13 cellular contexts compared by ENCODE assay signal in the genomic region with DNA sequence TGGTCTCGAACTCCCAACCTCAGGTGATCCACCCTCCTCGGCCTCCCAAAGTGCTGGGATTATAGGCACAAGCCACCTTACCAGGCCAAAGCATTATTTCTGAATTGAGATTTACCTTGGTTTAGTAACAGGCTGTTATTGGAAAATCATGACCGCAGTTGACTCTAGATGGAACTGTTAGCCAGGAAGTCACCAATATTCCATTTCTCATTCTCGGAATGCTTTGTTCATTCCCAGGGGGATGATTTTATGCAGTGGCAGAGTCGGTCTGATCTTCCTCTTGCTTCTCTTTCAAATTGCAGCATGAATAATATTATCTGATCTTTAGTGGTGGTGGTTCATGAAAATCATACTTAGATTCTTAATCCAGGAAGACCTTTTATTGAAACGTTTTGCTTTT.
A peak's percentile ranks its signal among the peaks of the same experiment; 100 is the strongest.
DNase-seq lines count a peak whose midpoint lies in the region; ATAC-seq, FAIRE-seq and TF ChIP-seq lines count a peak whose summit lies in the region.
"Had no signal": no experiment of that assay in that cellular context is flagged by ENCODE, and none has a peak within 500 bp of the region (broad histone marks: within the 10 kb centered on the region; RNA-seq: fewer than 3 reads in every experiment).

No MANE protein-coding gene starts in this region.

- H4K5ac ChIP-seq in mesendoderm (ENCODE audit: low read length): no peak overlapping the region

- no peaks in the 10 kb centered on the region for H3K9me3 Mint-ChIP-seq in astrocyte (ENCODE audit: unreplicated experiment)
- H3K9me3 Mint-ChIP-seq: activated T-cell treated with anti-CD3 and anti-CD28 coated beads, Interleukin-2, amount 50 U/mL, for 24 hours had no signal

- ATAC-seq in HCT116: no peak
- no peak for ATAC-seq in HG03378 (IDR thresholded peaks at IDR 0.05; ENCODE audit: unreplicated experiment)
- ATAC-seq: body of pancreas; CD8-positive, alpha-beta T cell had no signal

- TF ChIP-seq CTCF in HCT116 (IDR thresholded peaks at IDR 0.05 in 2 of 3, conservative IDR thresholded peaks at IDR 0.05 in 1 of 3; ENCODE audit: borderline replicate concordance in 1 of 3, insufficient read depth in 1 of 3, low read depth in 2 of 3, low read length in 2 of 3) (no peak), astrocyte (IDR thresholded peaks at IDR 0.05; ENCODE audit: insufficient read depth, low read depth, low read length) (peak; percentile 17)

- RAD21 ChIA-PET in HCT116 (lab: Charles Lee; ENCODE audit: low non-redundant PET in 1 of 2, low total read pairs in 2 of 2, uncharacterized antibody in 2 of 2, unreplicated experiment in 2 of 2): no interaction called here

- intact Hi-C loops in HCT116 (cut with micrococcal nuclease): loop anchor here (2.0 kb wide), 1 partner anchor 372 kb away; no protein-coding TSS in a partner anchor

- H2BK15ac ChIP-seq in mesendoderm (replicated peaks; ENCODE audit: low read depth): no peak overlapping the region

- no peak overlapping the region for H3K18ac ChIP-seq in mesendoderm (ENCODE audit: low read length)

- no peaks in the 10 kb centered on the region for H3K27me3 ChIP-seq in ACC112 (ENCODE audit: insufficient read depth, low read length)
- no peaks in the 10 kb centered on the region for H3K27me3 ChIP-seq in HCT116 (ENCODE audit: insufficient read depth, low read length)
- no peaks in the 10 kb centered on the region for H3K27me3 ChIP-seq in astrocyte (ENCODE audit: insufficient read depth, low read length)
- H3K27me3 ChIP-seq in mesendoderm (ENCODE audit: insufficient read depth, low read length, poor library complexity): no peaks in the 10 kb centered on the region
- H3K27me3 ChIP-seq: body of pancreas had no signal

- no peaks in the 10 kb centered on the region for H3K79me1 ChIP-seq in mesendoderm (ENCODE audit: low read length)

- H3K27ac ChIP-seq in ACC112 (ENCODE audit: low read depth, low read length) (no peak overlapping the region), HCT116 (ENCODE audit: low read depth, low read length) (no peak overlapping the region), astrocyte (ENCODE audit: low read depth, low read length) (no peak overlapping the region), mesendoderm (ENCODE audit: low read depth, low read length) (no peak overlapping the region)
- H3K27ac ChIP-seq: body of pancreas, WERI-Rb-1 had no signal

- no peaks in the 10 kb centered on the region for H3K9me2 ChIP-seq in HCT116 (ENCODE audit: insufficient read depth)

- no peak overlapping the region for H4K8ac ChIP-seq in mesendoderm (ENCODE audit: low read depth, low read length)

- H3K27ac Mint-ChIP-seq in astrocyte (ENCODE audit: unreplicated experiment): no peak overlapping the region
- H3K27ac Mint-ChIP-seq: activated T-cell treated with anti-CD3 and anti-CD28 coated beads, Interleukin-2, amount 50 U/mL, for 24 hours; CD8-positive, alpha-beta T cell had no signal

- POLR2A ChIA-PET in HCT116 (lab: Charles Lee): no interaction called here

- H3K4me3 Mint-ChIP-seq in astrocyte (ENCODE audit: unreplicated experiment): no peak overlapping the region
- H3K4me3 Mint-ChIP-seq: activated T-cell treated with anti-CD3 and anti-CD28 coated beads, Interleukin-2, amount 50 U/mL, for 24 hours; CD8-positive, alpha-beta T cell had no signal

- H3K4me3 ChIP-seq in ACC112 (ENCODE audit: low read depth, low read length): peak overlapping the region; percentile 62
- no peak overlapping the region for H3K4me3 ChIP-seq in HCT116 (replicated peaks in 1 of 2; ENCODE audit: low read depth in 1 of 2, low read length in 2 of 2)
- no peak overlapping the region for H3K4me3 ChIP-seq in astrocyte (ENCODE audit: insufficient read depth, low read depth, low read length)
- H3K4me3 ChIP-seq in mesendoderm (ENCODE audit: low read length): no peak overlapping the region
- H3K4me3 ChIP-seq: body of pancreas had no signal

- H2BK5ac ChIP-seq in mesendoderm (ENCODE audit: low read length): no peak overlapping the region

- H3K36me3 ChIP-seq in ACC112 (ENCODE audit: insufficient read depth, low read length) (no peaks in the 10 kb centered on the region; the same call in 1 of the 2 replicates), HCT116 (ENCODE audit: control insufficient read depth in 1 of 2, insufficient read depth in 2 of 2, low read length in 2 of 2) (no peaks in the 10 kb centered on the region), astrocyte (ENCODE audit: insufficient read depth, low read length) (no peaks in the 10 kb centered on the region), mesendoderm (ENCODE audit: control insufficient read depth, insufficient read depth, low read length) (no peaks in the 10 kb centered on the region)
- H3K36me3 ChIP-seq: WERI-Rb-1 had no signal

- H3K9me3 ChIP-seq in HCT116 (ENCODE audit: control insufficient read depth in 1 of 2, insufficient read depth in 1 of 2, low read depth in 1 of 2, low read length in 2 of 2) (peaks cover 0 to 4% of the 10 kb centered on the region in 2 experiments; a peak in 1 of 4 replicates), astrocyte (ENCODE audit: insufficient read depth, low read depth, low read length) (no peaks in the 10 kb centered on the region)
- H3K9me3 ChIP-seq: body of pancreas had no signal

- FAIRE-seq in astrocyte (lab: Jason Lieb, UNC): no peak
- FAIRE-seq: frontal cortex had no signal

- H4K20me1 ChIP-seq in HCT116 (ENCODE audit: insufficient read depth) (no peaks in the 10 kb centered on the region), astrocyte (ENCODE audit: insufficient read depth, low read length) (no peaks in the 10 kb centered on the region)

- no peak overlapping the region for H3K23ac ChIP-seq in mesendoderm (ENCODE audit: low read length)

- DNase-seq in HCT116 (ENCODE audit: low read depth, low spot score) (no peak), astrocyte (ENCODE audit: low read depth) (peak; percentile 20), iris pigment epithelial cell (ENCODE audit: low read depth) (peak; percentile 39), germinal center (ENCODE audit: low spot score) (no peak), mesendoderm (no peak), NCI-H187 (lab: John Stamatoyannopoulos, UW) (no peak)
- DNase-seq: activated T-cell treated with anti-CD3 and anti-CD28 coated beads, Interleukin-2, amount 50 U/mL, for 24 hours; body of pancreas; CD8-positive, alpha-beta T cell; WERI-Rb-1 had no signal

- no peaks in the 10 kb centered on the region for H3K4me1 Mint-ChIP-seq in astrocyte (ENCODE audit: low read depth, unreplicated experiment)

- H2AK5ac ChIP-seq in mesendoderm (ENCODE audit: low read length): no peak overlapping the region

- CTCF ChIA-PET in HCT116 (lab: Charles Lee): no interaction called here

- TF ChIP-seq POLR2A in HCT116 (IDR thresholded peaks at IDR 0.05; ENCODE audit: borderline replicate concordance, extremely low read depth, insufficient read depth, insufficient read length): no peak

- H3K4me2 ChIP-seq in HCT116 (ENCODE audit: low read length) (no peak overlapping the region), astrocyte (ENCODE audit: low read length) (peak overlapping the region; percentile 19), mesendoderm (ENCODE audit: low read length) (no peak overlapping the region)

- WGBS in mesendoderm (ENCODE audit: extremely low coverage, insufficient coverage, low lambda C conversion rate): no CpG with 5 or more reads among the region's 6 CpGs

- H3K27me3 Mint-ChIP-seq in astrocyte (ENCODE audit: low read depth, unreplicated experiment): no peaks in the 10 kb centered on the region
- H3K27me3 Mint-ChIP-seq: activated T-cell treated with anti-CD3 and anti-CD28 coated beads, Interleukin-2, amount 50 U/mL, for 24 hours had no signal

- H3K56ac ChIP-seq in mesendoderm (ENCODE audit: low read length): no peak overlapping the region

- peaks cover 13% of the 10 kb centered on the region for H3K4me1 ChIP-seq in ACC112 (ENCODE audit: control insufficient read depth, insufficient read depth, low read length, unreplicated experiment)
- H3K4me1 ChIP-seq in HCT116 (ENCODE audit: control insufficient read depth in 1 of 2, insufficient read depth in 2 of 2, low read length in 2 of 2): no peaks in the 10 kb centered on the region
- H3K4me1 ChIP-seq in astrocyte (ENCODE audit: insufficient read depth, low read length): no peaks in the 10 kb centered on the region
- no peaks in the 10 kb centered on the region for H3K4me1 ChIP-seq in mesendoderm (ENCODE audit: control insufficient read depth, low read depth, low read length)
- H3K4me1 ChIP-seq: body of pancreas had no signal

- no peak overlapping the region for H2BK120ac ChIP-seq in mesendoderm (ENCODE audit: low read depth, low read length)

- no TSS peak for BruUV-seq in HCT116 (replicated peaks; lab: Mats Ljungman, UMichigan)

- H3K79me2 ChIP-seq in ACC112 (ENCODE audit: control insufficient read depth, insufficient read depth, low read length, unreplicated experiment) (no peaks in the 10 kb centered on the region), HCT116 (ENCODE audit: insufficient read depth, low read length) (no peaks in the 10 kb centered on the region), astrocyte (ENCODE audit: insufficient read depth, low read length) (no peaks in the 10 kb centered on the region), mesendoderm (ENCODE audit: control insufficient read depth, insufficient read depth, low read length) (no peaks in the 10 kb centered on the region)

- peaks cover 2% of the 10 kb centered on the region for H3K36me3 Mint-ChIP-seq in astrocyte (ENCODE audit: low read depth, unreplicated experiment)
- H3K36me3 Mint-ChIP-seq: CD8-positive, alpha-beta T cell had no signal

- H3K4ac ChIP-seq in mesendoderm (ENCODE audit: low read depth, low read length): no peak overlapping the region

- TF ChIP-seq RAD21 in HCT116 (IDR thresholded peaks at IDR 0.05; ENCODE audit: low read depth): peak; percentile 10; the same call in 1 of the 2 replicates

- H2AFZ ChIP-seq in ACC112 (ENCODE audit: low read length, unreplicated experiment): peak overlapping the region; percentile 61
- no peak overlapping the region for H2AFZ ChIP-seq in HCT116 (ENCODE audit: low read depth, low read length, poor library complexity, severe bottlenecking)
- H2AFZ ChIP-seq in astrocyte (ENCODE audit: low read depth, low read length): no peak overlapping the region

- H3K9ac ChIP-seq in HCT116 (ENCODE audit: low read length) (no peak overlapping the region), astrocyte (ENCODE audit: low read length) (no peak overlapping the region), mesendoderm (ENCODE audit: low read length) (no peak overlapping the region)

TF ChIP-seq in HCT116, 20 proteins besides CTCF, POLR2A, EP300 and RAD21 (continues in another document):
- no peak for TF ChIP-seq EZH2 (IDR thresholded peaks at IDR 0.05)
- TF ChIP-seq EGR1 (IDR thresholded peaks at IDR 0.05; ENCODE audit: low read depth): no peak
- no peak for TF ChIP-seq CEBPB (IDR thresholded peaks at IDR 0.05; ENCODE audit: low read depth)

Comparison
In these comparisons a context has a peak if more than half of its experiments do, and no peak if none do; other contexts are left out.
1. DNase-seq: peak in astrocyte (single experiment) and iris pigment epithelial cell (single experiment); none in HCT116 (single experiment), germinal center (single experiment), mesendoderm (single experiment) and NCI-H187 (0 of 2).